ENCODE assay signal across 3 cellular contexts in the genomic region with DNA sequence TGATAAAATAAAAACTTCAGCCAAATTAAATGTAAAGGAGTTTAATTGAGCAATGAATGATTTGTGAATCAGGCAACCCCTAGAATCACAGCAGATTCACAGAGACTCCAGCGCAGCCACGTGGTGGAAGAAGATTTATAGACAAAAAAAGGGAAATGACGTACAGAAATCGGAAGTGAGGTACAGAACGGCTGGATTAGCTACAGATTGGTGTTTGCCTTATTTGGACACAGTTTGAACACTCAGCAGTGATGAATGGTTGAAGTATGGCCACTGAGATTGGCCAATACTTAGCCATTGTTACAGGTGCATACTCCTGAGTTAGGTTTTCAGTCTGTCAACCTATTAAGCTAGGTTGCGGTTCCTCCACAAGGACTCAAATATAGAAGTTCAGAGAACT. TPM values are rescaled to one million over a fixed set of nuclear protein-coding genes. Genes with fewer than 3 reads are reported as not detected.
"Had no signal": no experiment of that assay in that cellular context is flagged by ENCODE, and none has a peak within 500 bp of the region (broad histone marks: within the 10 kb centered on the region; RNA-seq: fewer than 3 reads in every experiment).

No MANE protein-coding gene starts in this region.

RNA-seq across cellular contexts. Expression of a gene that starts 36.3 kb away (rescaled TPM):
- total RNA-seq: LHCN-M2, MCF 10A, Peyer's patch had no signal
